8 cellular contexts compared by ENCODE assay signal in the genomic region with DNA sequence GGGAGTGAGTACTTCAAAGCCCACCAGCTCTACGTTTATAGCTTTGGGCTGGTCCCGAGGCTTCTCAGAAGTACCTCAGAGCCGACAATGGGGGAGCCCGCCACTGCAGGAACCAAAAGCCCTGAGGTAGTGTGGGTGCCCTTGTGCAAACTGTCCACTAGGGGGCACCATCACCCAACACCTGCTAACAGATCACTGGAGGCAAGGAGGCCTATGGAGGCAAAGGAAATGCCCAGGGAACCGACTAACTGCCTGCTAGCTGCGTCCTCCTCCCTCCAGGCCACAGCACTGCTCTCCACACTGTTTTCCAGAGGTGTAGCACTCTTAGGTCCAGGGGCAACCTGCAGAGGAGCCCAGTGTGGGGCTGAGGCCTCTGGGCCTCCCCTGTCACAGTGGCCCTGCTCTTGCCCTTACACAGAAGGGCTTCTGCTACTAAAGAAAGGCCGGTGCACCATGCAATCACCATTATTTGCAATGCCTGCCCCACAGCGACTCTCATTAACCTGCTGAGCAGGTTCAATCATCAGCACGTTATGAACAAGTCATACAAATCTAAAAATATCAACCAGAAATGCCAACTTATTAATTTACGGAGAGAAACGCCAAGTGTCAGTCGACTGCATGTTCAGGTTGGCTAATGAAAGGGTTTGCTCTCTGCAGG.
DNase-seq lines count a peak whose midpoint lies in the region; ATAC-seq and TF ChIP-seq lines count a peak whose summit lies in the region.

No MANE protein-coding gene starts in this region.

- H3K27ac ChIP-seq in CD4-positive, alpha-beta T cell (ENCODE audit: low read depth, low read length) = no peak overlapping the region

- H3K9me3 Mint-ChIP-seq in CD4-positive, alpha-beta T cell = no peaks in the 10 kb centered on the region
- no peaks in the 10 kb centered on the region for H3K9me3 Mint-ChIP-seq in memory B cell

- no peaks in the 10 kb centered on the region for H3K9me3 ChIP-seq in CD4-positive, alpha-beta T cell (ENCODE audit: control insufficient read depth, low read length)

- H3K27me3 Mint-ChIP-seq in CD4-positive, alpha-beta T cell = no peaks in the 10 kb centered on the region
- H3K27me3 Mint-ChIP-seq in memory B cell = peaks cover 5% of the 10 kb centered on the region

- peak; percentile 78 for ATAC-seq in CD4-positive, alpha-beta T cell (ENCODE audit: poor library complexity)
- peak; percentile 88 for ATAC-seq in GM19397 (IDR thresholded peaks at IDR 0.05; ENCODE audit: unreplicated experiment)
- ATAC-seq in HG03460 (IDR thresholded peaks at IDR 0.05; ENCODE audit: unreplicated experiment) = peak; percentile 88
- peak; percentile 92 for ATAC-seq in memory B cell (ENCODE audit: low read depth)

- no peak overlapping the region for H3K27ac Mint-ChIP-seq in CD4-positive, alpha-beta T cell
- H3K27ac Mint-ChIP-seq in memory B cell = no peak overlapping the region

- TF ChIP-seq CTCF in CD4-positive, alpha-beta T cell (IDR thresholded peaks at IDR 0.05) = peak; percentile 73

- POLR2A ChIA-PET in CD4-positive, alpha-beta T cell (lab: Charles Lee) = no interaction called here

- H3K36me3 Mint-ChIP-seq in CD4-positive, alpha-beta T cell (ENCODE audit: low read depth) = no peaks in the 10 kb centered on the region
- no peaks in the 10 kb centered on the region for H3K36me3 Mint-ChIP-seq in memory B cell

- H3K4me1 Mint-ChIP-seq in CD4-positive, alpha-beta T cell (ENCODE audit: low read depth) = peaks cover 17% of the 10 kb centered on the region
- peaks cover 16% of the 10 kb centered on the region for H3K4me1 Mint-ChIP-seq in memory B cell

- H3K27me3 ChIP-seq in CD4-positive, alpha-beta T cell (ENCODE audit: control insufficient read depth, insufficient read depth, low read length) = no peaks in the 10 kb centered on the region

- H3K4me3 Mint-ChIP-seq in CD4-positive, alpha-beta T cell = no peak overlapping the region
- no peak overlapping the region for H3K4me3 Mint-ChIP-seq in memory B cell

- peak; percentile 26 to 61 (median 44) for DNase-seq in CD4-positive, alpha-beta T cell
- DNase-seq in NCI-H748 (lab: John Stamatoyannopoulos, UW; ENCODE audit: unreplicated experiment) = peak; percentile 75
- DNase-seq in activated CD4-positive, alpha-beta T cell treated with anti-CD3 and anti-CD28 coated beads, Interleukin-2, amount 50 U/mL, for 1 hour = peak; percentile 56
- peak; percentile 90 for DNase-seq in ecto neural progenitor cell (ENCODE audit: low spot score)
- peak; percentile 49 to 56 for DNase-seq in memory B cell (ENCODE audit: low spot score in 2 of 2)
- DNase-seq in stimulated activated CD8-positive, alpha-beta memory T cell treated with anti-CD3 and anti-CD28 coated beads, Interleukin-15, amount 100 ng/mL, for 4 hours (ENCODE audit: low read depth in 2 of 2) = peak; percentile 6 to 24

- CTCF ChIA-PET in CD4-positive, alpha-beta T cell (lab: Charles Lee) = no interaction called here

- intact Hi-C loops in CD4-positive, alpha-beta T cell (cut with DNase I, micrococcal nuclease) = no loop called here

Comparison
In these comparisons a context has a peak if more than half of its experiments do, and no peak if none do; other contexts are left out.
1. DNase-seq: peak in every context shown above with its lines; median percentile 90 in ecto neural progenitor cell; 75 in NCI-H748; 56 in activated CD4-positive, alpha-beta T cell treated with anti-CD3 and anti-CD28 coated beads, Interleukin-2, amount 50 U/mL, for 1 hour; 52 in memory B cell; 44 in CD4-positive, alpha-beta T cell; 15 in stimulated activated CD8-positive, alpha-beta memory T cell treated with anti-CD3 and anti-CD28 coated beads, Interleukin-15, amount 100 ng/mL, for 4 hours.